15 cellular contexts compared by ENCODE assay signal in genomic region chr17:17051380-17051779, GRCh38. TPM values are rescaled to one million over a fixed set of nuclear protein-coding genes. Genes with fewer than 3 reads are reported as not detected.
DNase-seq lines count a peak whose midpoint lies in the region; ATAC-seq, FAIRE-seq and TF ChIP-seq lines count a peak whose summit lies in the region.
"Had no signal": no experiment of that assay in that cellular context is flagged by ENCODE, and none has a peak within 500 bp of the region (broad histone marks: within the 10 kb centered on the region; RNA-seq: fewer than 3 reads in every experiment).

No MANE protein-coding gene starts in this region.

- peak overlapping the region; percentile 20 to 42 for H3K27ac ChIP-seq in liver (ENCODE audit: low read depth in 1 of 2, low read length in 2 of 2)
- peak overlapping the region in 7 of 8 donors; percentile 48 to 72 (median 70) for H3K27ac ChIP-seq in spleen
- H3K27ac ChIP-seq: brain microvascular endothelial cell had no signal

- H3K9ac ChIP-seq in liver (ENCODE audit: low read depth in 1 of 2, low read length in 2 of 2): no peak overlapping the region

- H3K27ac Mint-ChIP-seq in WTC11: no peak overlapping the region
- no peak overlapping the region for H3K27ac Mint-ChIP-seq in stimulated activated effector memory CD8-positive, alpha-beta T cell treated with anti-CD3 and anti-CD28 coated beads, Interleukin-12 subunit alpha, Interleukin-12 subunit beta, amount 100 ng/mL, for 72 hours
- H3K27ac Mint-ChIP-seq: activated T-cell treated with anti-CD3 and anti-CD28 coated beads, Interleukin-2, amount 50 U/mL, for 72 hours had no signal

- intact Hi-C loops in spleen (cut with DNase I; ENCODE audit: low total_unique reads): loop anchor here (10.0 kb wide), 1 partner anchor 53 kb away; no protein-coding TSS in a partner anchor

- no peak for DNase-seq in GM19239 (ENCODE audit: insufficient read length, low spot score)
- DNase-seq in WTC11 (ENCODE audit: low spot score): peak; percentile 4
- DNase-seq in spleen: no peak
- DNase-seq in effector CD8-positive, alpha-beta T cell (lab: John Stamatoyannopoulos, UW): no peak
- DNase-seq in stimulated activated effector memory CD8-positive, alpha-beta T cell treated with anti-CD3 and anti-CD28 coated beads, Interleukin-12 subunit alpha, Interleukin-12 subunit beta, amount 100 ng/mL, for 72 hours (ENCODE audit: low spot score in 2 of 2): no peak
- DNase-seq: activated CD4-positive, CD25-positive, alpha-beta regulatory T cell; activated T-cell treated with anti-CD3 and anti-CD28 coated beads, Interleukin-2, amount 50 U/mL, for 72 hours; brain microvascular endothelial cell; erythroblast; NCI-H1694; NCI-H774 had no signal

- ATAC-seq in WTC11 (no peak), HG03025 (IDR thresholded peaks at IDR 0.05; ENCODE audit: low FRiP score, unreplicated experiment) (no peak), HG03280 (IDR thresholded peaks at IDR 0.05; ENCODE audit: unreplicated experiment) (no peak)
- no peak for ATAC-seq in stimulated activated effector memory CD8-positive, alpha-beta T cell treated with anti-CD3 and anti-CD28 coated beads, Interleukin-12 subunit alpha, Interleukin-12 subunit beta, amount 100 ng/mL, for 72 hours
- ATAC-seq: activated T-cell treated with anti-CD3 and anti-CD28 coated beads, Interleukin-2, amount 50 U/mL, for 72 hours had no signal

- H3K4me1 ChIP-seq in liver (ENCODE audit: control insufficient read depth in 4 of 4, insufficient read depth in 4 of 4, low read length in 3 of 4): peaks cover 22 to 49% (median 34%) of the 10 kb centered on the region in 4 donors
- H3K4me1 ChIP-seq in spleen: peaks cover 51 to 100% (median 90%) of the 10 kb centered on the region in 6 donors

- TF ChIP-seq POLR2A in spleen (IDR thresholded peaks at IDR 0.05): no peak

- H3K36me3 ChIP-seq in liver (ENCODE audit: control insufficient read depth in 4 of 4, insufficient read depth in 3 of 4, low read depth in 1 of 4, low read length in 3 of 4): no peaks in the 10 kb centered on the region
- H3K36me3 ChIP-seq in spleen: peaks cover 0 to 8% (median 0%) of the 10 kb centered on the region in 6 donors
- H3K36me3 ChIP-seq: brain microvascular endothelial cell had no signal

- TF ChIP-seq CTCF in WTC11 (IDR thresholded peaks at IDR 0.05) (no peak), liver (IDR thresholded peaks at IDR 0.05; ENCODE audit: low read depth, low read length, missing input control) (no peak), spleen (IDR thresholded peaks at IDR 0.05 in 8 of 11, conservative IDR thresholded peaks at IDR 0.05 in 3 of 11) (no peak)

- no peaks in the 10 kb centered on the region for H3K27me3 Mint-ChIP-seq in WTC11 (ENCODE audit: low read depth)

- peaks cover 3% of the 10 kb centered on the region; the same call in 1 of the 2 replicates for H3K9me3 Mint-ChIP-seq in WTC11
- H3K9me3 Mint-ChIP-seq in stimulated activated effector memory CD8-positive, alpha-beta T cell treated with anti-CD3 and anti-CD28 coated beads, Interleukin-12 subunit alpha, Interleukin-12 subunit beta, amount 100 ng/mL, for 72 hours: no peaks in the 10 kb centered on the region
- H3K9me3 Mint-ChIP-seq: activated T-cell treated with anti-CD3 and anti-CD28 coated beads, Interleukin-2, amount 50 U/mL, for 72 hours had no signal

- 73% methylated on average over 6 of the region's 6 CpGs for WGBS in liver
- 76 to 88% (median 77%) methylated on average over 5 to 6 of the region's 6 CpGs for WGBS in spleen, 5 donors

- peaks cover 35% of the 10 kb centered on the region for H3K4me1 Mint-ChIP-seq in WTC11
- peaks cover 75% of the 10 kb centered on the region for H3K4me1 Mint-ChIP-seq in stimulated activated effector memory CD8-positive, alpha-beta T cell treated with anti-CD3 and anti-CD28 coated beads, Interleukin-12 subunit alpha, Interleukin-12 subunit beta, amount 100 ng/mL, for 72 hours

- H3K4me3 ChIP-seq in liver (ENCODE audit: low read depth in 1 of 3, low read length in 3 of 3): no peak overlapping the region
- H3K4me3 ChIP-seq in spleen: no peak overlapping the region

- POLR2A ChIA-PET in WTC11 (lab: Charles Lee): no interaction called here

- no peak for TF ChIP-seq RAD21 in liver (IDR thresholded peaks at IDR 0.05)

- peaks cover 4% of the 10 kb centered on the region; the same call in 1 of the 2 replicates for H3K36me3 Mint-ChIP-seq in WTC11
- peaks cover 13% of the 10 kb centered on the region for H3K36me3 Mint-ChIP-seq in stimulated activated effector memory CD8-positive, alpha-beta T cell treated with anti-CD3 and anti-CD28 coated beads, Interleukin-12 subunit alpha, Interleukin-12 subunit beta, amount 100 ng/mL, for 72 hours

- H3K9me3 ChIP-seq in liver (ENCODE audit: control insufficient read depth in 4 of 4, low read length in 3 of 4) (no peaks in the 10 kb centered on the region), spleen (no peaks in the 10 kb centered on the region)

- H3K27me3 ChIP-seq in liver (ENCODE audit: control insufficient read depth in 4 of 4, insufficient read depth in 4 of 4, low read length in 3 of 4) (no peaks in the 10 kb centered on the region), spleen (replicated peaks in 1 of 7) (no peaks in the 10 kb centered on the region)
- H3K27me3 ChIP-seq: brain microvascular endothelial cell had no signal

- CTCF ChIA-PET in WTC11 (lab: Charles Lee): interaction anchor here (0.6 to 0.7 kb wide), 2 partner anchors 17 to 60 kb away, joined by 3 read pairs; no protein-coding TSS in a partner anchor

- no peak overlapping the region for H3K4me3 Mint-ChIP-seq in WTC11
- no peak overlapping the region for H3K4me3 Mint-ChIP-seq in stimulated activated effector memory CD8-positive, alpha-beta T cell treated with anti-CD3 and anti-CD28 coated beads, Interleukin-12 subunit alpha, Interleukin-12 subunit beta, amount 100 ng/mL, for 72 hours
- H3K4me3 Mint-ChIP-seq: activated T-cell treated with anti-CD3 and anti-CD28 coated beads, Interleukin-2, amount 50 U/mL, for 72 hours had no signal

- peak; percentile 64 for FAIRE-seq in GM19239 (lab: Jason Lieb, UNC)
- FAIRE-seq: H1 had no signal

TF ChIP-seq in WTC11, 78 proteins besides CTCF, POLR2A, EP300 and RAD21 (continues in another document):
- TF ChIP-seq MAX (CRISPR knock-in tag; IDR thresholded peaks at IDR 0.05): no peak
- TF ChIP-seq ZNF416 (CRISPR knock-in tag; IDR thresholded peaks at IDR 0.05): no peak
- TF ChIP-seq, protein P1, sequence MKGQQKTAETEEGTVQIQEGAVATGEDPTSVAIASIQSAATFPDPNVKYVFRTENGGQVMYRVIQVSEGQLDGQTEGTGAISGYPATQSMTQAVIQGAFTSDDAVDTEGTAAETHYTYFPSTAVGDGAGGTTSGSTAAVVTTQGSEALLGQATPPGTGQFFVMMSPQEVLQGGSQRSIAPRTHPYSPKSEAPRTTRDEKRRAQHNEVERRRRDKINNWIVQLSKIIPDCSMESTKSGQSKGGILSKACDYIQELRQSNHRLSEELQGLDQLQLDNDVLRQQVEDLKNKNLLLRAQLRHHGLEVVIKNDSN (CRISPR knock-in tag; IDR thresholded peaks at IDR 0.05): no peak
- TF ChIP-seq ZNF263 (CRISPR knock-in tag; IDR thresholded peaks at IDR 0.05; ENCODE audit: low read depth): no peak
- no peak for TF ChIP-seq SMAD3 (CRISPR knock-in tag; IDR thresholded peaks at IDR 0.05; ENCODE audit: borderline replicate concordance)
- no peak for TF ChIP-seq TP53 (CRISPR knock-in tag; IDR thresholded peaks at IDR 0.05)
- TF ChIP-seq TEAD4 (CRISPR knock-in tag; IDR thresholded peaks at IDR 0.05): no peak
- TF ChIP-seq NFE2L1 (CRISPR knock-in tag; IDR thresholded peaks at IDR 0.05): no peak
- no peak for TF ChIP-seq FOXP1 (CRISPR knock-in tag; IDR thresholded peaks at IDR 0.05; ENCODE audit: borderline replicate concordance)
- no peak for TF ChIP-seq ZBTB21 (CRISPR knock-in tag; IDR thresholded peaks at IDR 0.05; ENCODE audit: borderline replicate concordance)
- TF ChIP-seq NR3C1 (CRISPR knock-in tag; conservative IDR thresholded peaks at IDR 0.05; ENCODE audit: low read depth): no peak
- TF ChIP-seq RORB (CRISPR knock-in tag; IDR thresholded peaks at IDR 0.05): no peak

TF ChIP-seq in liver, 16 proteins besides CTCF, POLR2A, EP300 and RAD21:
- no peak for TF ChIP-seq HNF4A (conservative IDR thresholded peaks at IDR 0.05)
- TF ChIP-seq GABPA (IDR thresholded peaks at IDR 0.05 in 1 of 2, conservative IDR thresholded peaks at IDR 0.05 in 1 of 2): no peak
- TF ChIP-seq NR2F2 (IDR thresholded peaks at IDR 0.05): no peak
- no peak for TF ChIP-seq JUND (IDR thresholded peaks at IDR 0.05)
- TF ChIP-seq ATF3 (IDR thresholded peaks at IDR 0.05): no peak
TF ChIP-seq in liver: peak in this region for 0.

RNA-seq across cellular contexts. Expression of gene MPRIP, which starts 9.1 kb away (rescaled TPM):
- total RNA-seq in WTC11 (2021) (127 to 140 TPM (median 136 TPM) in 3 replicates), liver (10 to 100 TPM; 31.5 to 61.9 TPM), spleen (100 to 1,000 TPM; 120 to 309 (median 197) TPM)
- polyA plus RNA-seq in liver (10 to 100 TPM; 21.2 to 37.9 TPM), spleen (100 to 1,000 TPM in 1 of 3 donors, 10 to 100 TPM in 2; 52.3 to 114 (median 83.0) TPM)
